ENCODE assay signal across 31 cellular contexts in genomic region chr10:997266-998022, GRCh38. TPM values are rescaled to one million over a fixed set of nuclear protein-coding genes. Genes with fewer than 3 reads are reported as not detected.
"Had no signal": no experiment of that assay in that cellular context is flagged by ENCODE, and none has a peak within 500 bp of the region (broad histone marks: within the 10 kb centered on the region; RNA-seq: fewer than 3 reads in every experiment).

No MANE protein-coding gene starts in this region.

- H3K4me1 ChIP-seq: gastrocnemius medialis, neural progenitor cell, parathyroid adenoma, prostate gland, right atrium auricular region, tibial nerve, upper lobe of left lung had no signal

- H3K9me3 ChIP-seq: gastrocnemius medialis, mucosa of descending colon, prostate gland had no signal

- H3K27me3 Mint-ChIP-seq: memory B cell; naive thymus-derived CD4-positive, alpha-beta T cell had no signal

- H2AFZ ChIP-seq: neural progenitor cell, parathyroid adenoma had no signal

- H3K4me2 ChIP-seq: neural progenitor cell had no signal

- H3K27me3 ChIP-seq: dorsolateral prefrontal cortex, gastrocnemius medialis, neural progenitor cell, right atrium auricular region, tibial nerve, upper lobe of left lung had no signal

- H3K27ac Mint-ChIP-seq: memory B cell; mesothelial cell of epicardium; naive thymus-derived CD4-positive, alpha-beta T cell; nephron; neural progenitor cell had no signal

- H3K4me1 Mint-ChIP-seq: mesothelial cell of epicardium, nephron, neural progenitor cell had no signal

- H3K9me3 Mint-ChIP-seq: stimulated activated effector memory CD8-positive, alpha-beta T cell treated with anti-CD3 and anti-CD28 coated beads, Interleukin-12 subunit alpha, Interleukin-12 subunit beta, amount 100 ng/mL, for 72 hours had no signal

- H3K4me3 ChIP-seq: dorsolateral prefrontal cortex, gastrocnemius medialis, lung, mucosa of descending colon, neural progenitor cell, prostate gland, right atrium auricular region, thoracic aorta, tibial nerve, upper lobe of left lung had no signal

- H3K9ac ChIP-seq: neural progenitor cell, parathyroid adenoma had no signal

- DNase-seq: dorsolateral prefrontal cortex; effector CD4-positive, alpha-beta T cell; foreskin fibroblast; gastrocnemius medialis; mucosa of descending colon; stimulated activated CD4-positive, alpha-beta T cell treated with anti-CD3 and anti-CD28 coated beads, Interleukin-2, amount 100 ng/mL, for 24 hours; stimulated activated CD4-positive, alpha-beta T cell treated with anti-CD3 and anti-CD28 coated beads, Interleukin-4, amount 100 ng/mL, for 24 hours; stimulated activated naive CD4-positive, alpha-beta T cell treated with Interleukin-2 at 50 U/mL for 16 hours; upper lobe of left lung had no signal

- FAIRE-seq: colon, keratinocyte, urothelium cell line had no signal

- H3K4me3 Mint-ChIP-seq: memory B cell; mesothelial cell of epicardium; naive thymus-derived CD4-positive, alpha-beta T cell; nephron; neural progenitor cell; stimulated activated effector memory CD8-positive, alpha-beta T cell treated with anti-CD3 and anti-CD28 coated beads, Interleukin-12 subunit alpha, Interleukin-12 subunit beta, amount 100 ng/mL, for 72 hours had no signal

- ATAC-seq: esophagus mucosa; gastrocnemius medialis; mucosa of descending colon; naive thymus-derived CD4-positive, alpha-beta T cell; sciatic nerve; stimulated activated effector memory CD8-positive, alpha-beta T cell treated with anti-CD3 and anti-CD28 coated beads, Interleukin-12 subunit alpha, Interleukin-12 subunit beta, amount 100 ng/mL, for 72 hours had no signal

- H3K27ac ChIP-seq: dorsolateral prefrontal cortex, epithelial cell of prostate, gastrocnemius medialis, neural progenitor cell, parathyroid adenoma, prostate gland, right atrium auricular region, thoracic aorta, tibial nerve, upper lobe of left lung had no signal

RNA-seq across cellular contexts. Expression of gene IDI2, which starts 28.2 kb away (rescaled TPM):
- total RNA-seq: esophagus mucosa; glomerular endothelial cell; liver; mesothelial cell of epicardium; mucosa of descending colon; naive thymus-derived CD4-positive, alpha-beta T cell; osteoblast; prostate gland; sciatic nerve; skeletal muscle tissue; thoracic aorta; upper lobe of left lung had no signal
- polyA plus RNA-seq: keratinocyte; liver; naive thymus-derived CD4-positive, alpha-beta T cell had no signal
